Comparison of ENCODE assay signal across 17 cellular contexts in the genomic region with DNA sequence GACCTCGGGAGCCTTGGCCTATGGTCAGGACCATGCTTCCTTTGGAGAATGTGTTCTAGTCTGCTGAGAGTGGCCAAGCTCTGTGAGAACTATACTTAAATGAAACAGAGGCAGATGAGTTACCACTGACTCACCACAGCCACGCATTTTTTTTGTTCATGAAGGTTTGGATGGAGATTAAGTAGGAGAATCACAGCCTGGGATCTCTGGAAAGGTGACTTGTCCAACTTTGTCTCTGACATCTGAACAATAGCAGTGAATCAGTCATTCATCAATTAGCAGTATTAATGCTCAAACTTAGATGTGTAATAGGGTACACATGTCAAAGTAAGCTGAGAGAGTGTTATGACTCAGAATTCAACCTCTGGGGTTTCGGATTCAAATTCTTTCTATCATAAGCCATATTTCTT.
A peak's percentile ranks its signal among the peaks of the same experiment; 100 is the strongest.
DNase-seq lines count a peak whose midpoint lies in the region; ATAC-seq and TF ChIP-seq lines count a peak whose summit lies in the region.
"Had no signal": no experiment of that assay in that cellular context is flagged by ENCODE, and none has a peak within 500 bp of the region (broad histone marks: within the 10 kb centered on the region; RNA-seq: fewer than 3 reads in every experiment).

No MANE protein-coding gene starts in this region.

- TF ChIP-seq CTCF in AG04449 (IDR thresholded peaks at IDR 0.05; ENCODE audit: insufficient read depth, low read length, missing control alignments) (no peak), astrocyte of the cerebellum (IDR thresholded peaks at IDR 0.05; ENCODE audit: low read depth, low read length, missing control alignments) (no peak), glutamatergic neuron (IDR thresholded peaks at IDR 0.05; ENCODE audit: partially characterized antibody, unreplicated experiment) (no peak)

- CTCF ChIA-PET in AG04449 (lab: Yijun Ruan, JAX): interaction anchor here (0.8 to 3.2 kb wide), 5 partner anchors 42 to 263 kb away, joined by 3 to 17 read pairs (median 4); no protein-coding TSS in a partner anchor

- peak; percentile 53 for ATAC-seq in HG03432 (IDR thresholded peaks at IDR 0.05; ENCODE audit: unreplicated experiment)
- ATAC-seq: activated CD4-positive, CD25-positive, alpha-beta regulatory T cell treated with anti-CD3 and anti-CD28 coated beads, Interleukin-2, amount 50 U/mL, for 24 hours; activated T-cell treated with anti-CD3 and anti-CD28 coated beads, Interleukin-2, amount 50 U/mL, for 4 hours; GM23338 had no signal

- H3K4me1 Mint-ChIP-seq in glutamatergic neuron (ENCODE audit: low read depth, unreplicated experiment): peaks cover 6% of the 10 kb centered on the region
- H3K4me1 Mint-ChIP-seq: GM23338 had no signal

- POLR2A ChIA-PET in AG04449 (lab: Yijun Ruan, JAX): interaction anchor here (0.6 to 1.0 kb wide), 3 partner anchors 16 to 304 kb away, joined by 3 read pairs; no protein-coding TSS in a partner anchor

- in situ Hi-C loops in astrocyte of the cerebellum (cut with HindIII; ENCODE audit: low sequenced_read_pairs): no loop called here

- no peaks in the 10 kb centered on the region for H3K36me3 Mint-ChIP-seq in glutamatergic neuron (ENCODE audit: unreplicated experiment)

- H3K27ac Mint-ChIP-seq in glutamatergic neuron (ENCODE audit: unreplicated experiment): no peak overlapping the region
- H3K27ac Mint-ChIP-seq: GM23338 had no signal

- peak; percentile 45 for DNase-seq in AG04449 (ENCODE audit: low read depth, low spot score)
- peak; percentile 35 for DNase-seq in astrocyte of the cerebellum (ENCODE audit: low read depth)
- DNase-seq in glomerular visceral epithelial cell (ENCODE audit: extremely low spot score): peak; percentile 42
- no peak for DNase-seq in glutamatergic neuron
- no peak for DNase-seq in hypothalamus (lab: John Stamatoyannopoulos, UW)
- DNase-seq in HUDEP-2 (lab: John Stamatoyannopoulos, UW; ENCODE audit: unreplicated experiment in 76 of 76): no peak
- DNase-seq in globus pallidus (ENCODE audit: low spot score): no peak
- DNase-seq: activated T-cell treated with anti-CD3 and anti-CD28 coated beads, Interleukin-2, amount 50 U/mL, for 4 hours; amniotic stem cell; DMS 273 treated with DMSO at 0.1 percent for 48 hours; effector memory CD4-positive, alpha-beta T cell; hippocampal formation; nucleus accumbens had no signal

- H3K4me3 ChIP-seq in AG04449 (ENCODE audit: low read depth, low read length) (no peak overlapping the region), astrocyte of the cerebellum (ENCODE audit: low read depth, low read length) (no peak overlapping the region)
- H3K4me3 ChIP-seq: GM23338, tibial nerve had no signal

- H3K4me3 Mint-ChIP-seq in glutamatergic neuron (ENCODE audit: unreplicated experiment): no peak overlapping the region
- H3K4me3 Mint-ChIP-seq: activated T-cell treated with anti-CD3 and anti-CD28 coated beads, Interleukin-2, amount 50 U/mL, for 4 hours; GM23338 had no signal

- no peaks in the 10 kb centered on the region for H3K27me3 Mint-ChIP-seq in glutamatergic neuron (ENCODE audit: unreplicated experiment)

- H3K9me3 Mint-ChIP-seq in glutamatergic neuron (ENCODE audit: unreplicated experiment): no peaks in the 10 kb centered on the region

Comparison
In these comparisons a context has a peak if more than half of its experiments do, and no peak if none do; other contexts are left out.
1. DNase-seq: peak in AG04449 (single experiment), astrocyte of the cerebellum (single experiment) and glomerular visceral epithelial cell (single experiment); none in glutamatergic neuron (single experiment), hypothalamus (0 of 51), HUDEP-2 (0 of 76) and globus pallidus (single experiment).